Comparison of ENCODE assay signal across 1 cellular context in the genomic region with DNA sequence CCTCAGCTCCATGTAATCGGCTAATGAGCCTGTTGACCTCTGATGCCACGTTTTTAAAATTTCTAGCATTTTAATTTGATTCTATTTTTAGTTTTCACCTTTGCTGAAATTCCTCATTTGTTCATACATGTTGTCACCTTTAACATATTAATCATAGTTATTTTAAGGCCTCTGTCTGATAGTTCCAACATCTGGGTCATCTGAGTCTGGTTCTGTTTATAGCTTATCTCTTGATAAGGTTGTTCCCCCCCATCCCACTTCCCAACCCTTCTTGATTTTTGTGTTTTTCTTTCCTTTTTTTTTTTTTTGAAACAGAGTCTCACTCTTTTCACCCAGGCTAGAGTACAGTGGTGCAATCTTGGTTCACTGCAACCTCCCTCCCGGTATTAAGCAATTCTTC.
TF ChIP-seq lines count a peak whose summit lies in the region.

No MANE protein-coding gene starts in this region.

TF ChIP-seq in GM23338, 12 proteins besides CTCF, POLR2A, EP300 and RAD21 (continued from another document):
- TF ChIP-seq, protein P1, sequence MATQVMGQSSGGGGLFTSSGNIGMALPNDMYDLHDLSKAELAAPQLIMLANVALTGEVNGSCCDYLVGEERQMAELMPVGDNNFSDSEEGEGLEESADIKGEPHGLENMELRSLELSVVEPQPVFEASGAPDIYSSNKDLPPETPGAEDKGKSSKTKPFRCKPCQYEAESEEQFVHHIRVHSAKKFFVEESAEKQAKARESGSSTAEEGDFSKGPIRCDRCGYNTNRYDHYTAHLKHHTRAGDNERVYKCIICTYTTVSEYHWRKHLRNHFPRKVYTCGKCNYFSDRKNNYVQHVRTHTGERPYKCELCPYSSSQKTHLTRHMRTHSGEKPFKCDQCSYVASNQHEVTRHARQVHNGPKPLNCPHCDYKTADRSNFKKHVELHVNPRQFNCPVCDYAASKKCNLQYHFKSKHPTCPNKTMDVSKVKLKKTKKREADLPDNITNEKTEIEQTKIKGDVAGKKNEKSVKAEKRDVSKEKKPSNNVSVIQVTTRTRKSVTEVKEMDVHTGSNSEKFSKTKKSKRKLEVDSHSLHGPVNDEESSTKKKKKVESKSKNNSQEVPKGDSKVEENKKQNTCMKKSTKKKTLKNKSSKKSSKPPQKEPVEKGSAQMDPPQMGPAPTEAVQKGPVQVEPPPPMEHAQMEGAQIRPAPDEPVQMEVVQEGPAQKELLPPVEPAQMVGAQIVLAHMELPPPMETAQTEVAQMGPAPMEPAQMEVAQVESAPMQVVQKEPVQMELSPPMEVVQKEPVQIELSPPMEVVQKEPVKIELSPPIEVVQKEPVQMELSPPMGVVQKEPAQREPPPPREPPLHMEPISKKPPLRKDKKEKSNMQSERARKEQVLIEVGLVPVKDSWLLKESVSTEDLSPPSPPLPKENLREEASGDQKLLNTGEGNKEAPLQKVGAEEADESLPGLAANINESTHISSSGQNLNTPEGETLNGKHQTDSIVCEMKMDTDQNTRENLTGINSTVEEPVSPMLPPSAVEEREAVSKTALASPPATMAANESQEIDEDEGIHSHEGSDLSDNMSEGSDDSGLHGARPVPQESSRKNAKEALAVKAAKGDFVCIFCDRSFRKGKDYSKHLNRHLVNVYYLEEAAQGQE (IDR thresholded peaks at IDR 0.05; ENCODE audit: unreplicated experiment): no peak
- TF ChIP-seq CREB1 (CRISPR knock-in tag; IDR thresholded peaks at IDR 0.05; ENCODE audit: low read depth) (no peak), POLR2AphosphoS5 (IDR thresholded peaks at IDR 0.05; ENCODE audit: low read depth) (no peak)
